ENCODE assay signal across 8 cellular contexts in the genomic region with DNA sequence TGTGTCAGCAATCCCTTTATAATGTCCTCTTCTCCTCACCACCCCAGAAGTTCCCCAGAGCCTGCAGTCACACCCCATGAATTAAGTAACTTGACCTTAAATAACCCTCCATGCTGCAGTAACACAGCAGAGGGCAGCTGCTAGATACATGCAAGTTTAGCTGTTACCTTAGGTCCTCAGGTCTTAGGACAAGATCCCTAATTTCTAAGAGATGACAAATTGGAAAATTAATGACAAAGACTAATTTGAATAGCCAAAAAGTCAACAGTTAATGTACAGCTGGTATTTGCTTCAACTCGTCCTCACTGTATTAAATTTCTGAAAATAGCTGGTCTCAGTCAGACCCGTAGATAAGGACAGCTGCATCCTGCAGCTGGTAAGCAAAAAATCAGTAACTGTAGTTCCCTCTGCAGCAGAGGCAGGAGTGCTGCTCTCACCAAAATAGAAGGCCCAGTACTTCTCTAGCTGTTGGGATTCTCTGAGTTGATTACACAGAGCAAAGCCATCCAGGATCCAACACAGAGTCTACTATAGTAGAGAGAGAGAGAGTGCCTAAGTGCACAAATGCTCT.
DNase-seq lines count a peak whose midpoint lies in the region; ATAC-seq and TF ChIP-seq lines count a peak whose summit lies in the region.

No MANE protein-coding gene starts in this region.

- H3K9me3 ChIP-seq in spleen = no peaks in the 10 kb centered on the region

- intact Hi-C loops in spleen (cut with DNase I; ENCODE audit: low total_unique reads) = no loop called here
- intact Hi-C loops in activated T-helper 1 cell treated with anti-CD3 and anti-CD28 coated beads, Interleukin-12 subunit alpha, Interleukin-12 subunit beta, Interleukin-2, Interleukin-4 antibody, amounts not matched to agents 30 ng/mL and 10 ng/mL and 1 ng/mL, durations not matched to agents 14 hours and 24 hours and 36 hours (cut with micrococcal nuclease) = no loop called here

- H3K4me1 Mint-ChIP-seq in endothelial cell (ENCODE audit: unreplicated experiment) = peaks cover 38% of the 10 kb centered on the region
- H3K4me1 Mint-ChIP-seq in activated T-helper 1 cell treated with anti-CD3 and anti-CD28 coated beads, Interleukin-12 subunit alpha, Interleukin-12 subunit beta, Interleukin-2, Interleukin-4 antibody, amounts not matched to agents 30 ng/mL and 10 ng/mL and 1 ng/mL, durations not matched to agents 14 hours and 24 hours and 36 hours (ENCODE audit: low read depth) = peaks cover 5% of the 10 kb centered on the region

- peak; percentile 23 for ATAC-seq in GM18868 (IDR thresholded peaks at IDR 0.05; ENCODE audit: unreplicated experiment)
- peak; percentile 48 for ATAC-seq in HG02938 (IDR thresholded peaks at IDR 0.05; ENCODE audit: unreplicated experiment)

- H3K4me3 ChIP-seq in spleen = no peak overlapping the region

- H3K36me3 ChIP-seq in spleen = peaks cover 0 to under 1% (median 0%) of the 10 kb centered on the region in 6 donors

- H3K4me1 ChIP-seq in spleen = peaks cover 9 to 45% (median 29%) of the 10 kb centered on the region in 6 donors

- no peak overlapping the region for H3K4me3 Mint-ChIP-seq in endothelial cell (ENCODE audit: unreplicated experiment)
- H3K4me3 Mint-ChIP-seq in activated T-helper 1 cell treated with anti-CD3 and anti-CD28 coated beads, Interleukin-12 subunit alpha, Interleukin-12 subunit beta, Interleukin-2, Interleukin-4 antibody, amounts not matched to agents 30 ng/mL and 10 ng/mL and 1 ng/mL, durations not matched to agents 14 hours and 24 hours and 36 hours = no peak overlapping the region

- no peaks in the 10 kb centered on the region for H3K27me3 Mint-ChIP-seq in endothelial cell (ENCODE audit: unreplicated experiment)
- peaks cover 1% of the 10 kb centered on the region for H3K27me3 Mint-ChIP-seq in activated T-helper 1 cell treated with anti-CD3 and anti-CD28 coated beads, Interleukin-12 subunit alpha, Interleukin-12 subunit beta, Interleukin-2, Interleukin-4 antibody, amounts not matched to agents 30 ng/mL and 10 ng/mL and 1 ng/mL, durations not matched to agents 14 hours and 24 hours and 36 hours (ENCODE audit: insufficient read depth)

- H3K27me3 ChIP-seq in spleen (replicated peaks in 1 of 7) = no peaks in the 10 kb centered on the region

- TF ChIP-seq POLR2A in spleen (IDR thresholded peaks at IDR 0.05) = no peak

- 11 to 28% (median 19%) methylated on average over 2 of the region's 2 CpGs for WGBS in spleen, 5 donors

- no peak for TF ChIP-seq CTCF in endothelial cell (IDR thresholded peaks at IDR 0.05; ENCODE audit: unreplicated experiment)
- no peak for TF ChIP-seq CTCF in spleen (IDR thresholded peaks at IDR 0.05 in 8 of 11, conservative IDR thresholded peaks at IDR 0.05 in 3 of 11)

- peak; percentile 57 for DNase-seq in NCI-H2196 (lab: John Stamatoyannopoulos, UW; ENCODE audit: unreplicated experiment)
- no peak for DNase-seq in endothelial cell (ENCODE audit: low spot score)
- DNase-seq in spleen = no peak
- DNase-seq in activated T-helper 1 cell treated with anti-CD3 and anti-CD28 coated beads, Interleukin-12 subunit alpha, Interleukin-12 subunit beta, Interleukin-2, Interleukin-4 antibody, amounts not matched to agents 30 ng/mL and 10 ng/mL and 1 ng/mL, durations not matched to agents 14 hours and 24 hours and 36 hours (ENCODE audit: low spot score) = no peak
- DNase-seq in epidermal melanocyte (ENCODE audit: insufficient read length, low spot score) = no peak
- no peak for DNase-seq in stimulated activated naive CD4-positive, alpha-beta T cell (lab: John Stamatoyannopoulos, UW)

- H3K27ac Mint-ChIP-seq in endothelial cell (ENCODE audit: unreplicated experiment) = peak overlapping the region; percentile 40
- H3K27ac Mint-ChIP-seq in activated T-helper 1 cell treated with anti-CD3 and anti-CD28 coated beads, Interleukin-12 subunit alpha, Interleukin-12 subunit beta, Interleukin-2, Interleukin-4 antibody, amounts not matched to agents 30 ng/mL and 10 ng/mL and 1 ng/mL, durations not matched to agents 14 hours and 24 hours and 36 hours = no peak overlapping the region

- peak overlapping the region in 5 of 8 donors; percentile 0 to 61 (median 59) for H3K27ac ChIP-seq in spleen

- no peaks in the 10 kb centered on the region for H3K36me3 Mint-ChIP-seq in endothelial cell (ENCODE audit: low read depth, unreplicated experiment)
- H3K36me3 Mint-ChIP-seq in activated T-helper 1 cell treated with anti-CD3 and anti-CD28 coated beads, Interleukin-12 subunit alpha, Interleukin-12 subunit beta, Interleukin-2, Interleukin-4 antibody, amounts not matched to agents 30 ng/mL and 10 ng/mL and 1 ng/mL, durations not matched to agents 14 hours and 24 hours and 36 hours (ENCODE audit: low read depth) = no peaks in the 10 kb centered on the region

- H3K9me3 Mint-ChIP-seq in endothelial cell (ENCODE audit: unreplicated experiment) = no peaks in the 10 kb centered on the region
- no peaks in the 10 kb centered on the region for H3K9me3 Mint-ChIP-seq in activated T-helper 1 cell treated with anti-CD3 and anti-CD28 coated beads, Interleukin-12 subunit alpha, Interleukin-12 subunit beta, Interleukin-2, Interleukin-4 antibody, amounts not matched to agents 30 ng/mL and 10 ng/mL and 1 ng/mL, durations not matched to agents 14 hours and 24 hours and 36 hours
